ENCODE assay signal across 8 cellular contexts in the genomic region with DNA sequence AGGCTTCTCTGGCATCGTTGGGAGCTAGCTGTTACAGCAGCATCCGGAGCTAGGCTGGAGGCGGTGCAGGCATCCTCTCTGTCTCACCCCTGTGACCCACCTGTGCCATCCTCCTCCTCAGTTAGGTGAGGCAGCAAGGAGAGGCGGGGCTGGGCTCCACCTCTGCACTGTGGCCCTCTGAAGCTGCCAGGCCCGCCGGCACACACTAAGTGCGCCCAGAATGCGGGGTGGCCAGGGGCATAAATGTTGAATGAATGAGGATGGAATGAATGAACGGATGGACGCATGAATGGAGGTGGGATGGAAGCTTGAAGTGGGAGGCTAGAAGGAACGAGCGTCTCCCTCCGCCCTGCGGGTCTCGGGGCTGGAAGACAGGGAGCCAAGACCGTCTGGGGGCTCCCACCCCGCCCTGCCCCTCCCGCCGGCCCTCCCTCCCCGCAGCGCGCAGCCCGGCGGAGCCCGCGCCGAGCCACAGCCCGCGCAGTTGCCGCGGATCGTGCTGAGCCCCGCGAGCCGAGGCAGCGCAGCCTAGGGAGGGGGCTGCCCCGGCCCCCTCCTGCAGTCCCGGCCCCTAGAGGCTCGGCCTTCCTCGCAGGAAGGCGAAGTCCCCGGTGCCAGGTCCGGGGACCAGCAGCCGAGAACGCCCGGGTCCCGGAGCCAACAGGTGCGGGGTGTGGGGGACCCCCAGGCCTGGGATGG. TPM values are rescaled to one million over a fixed set of nuclear protein-coding genes. Genes with fewer than 3 reads are reported as not detected.
A peak's percentile ranks its signal among the peaks of the same experiment; 100 is the strongest.
DNase-seq lines count a peak whose midpoint lies in the region; ATAC-seq, FAIRE-seq and TF ChIP-seq lines count a peak whose summit lies in the region.

HCRTR1 (plus strand) TSS at position 472 of the 699 bp plus-strand sequence. CDS start 1,504 bp downstream, outside the sequence.

- peaks cover 5% of the 10 kb centered on the region for H3K4me1 Mint-ChIP-seq in activated T-helper 17 cell treated with anti-CD3 and anti-CD28 coated beads, Interleukin-2, amount 50 U/mL, for 72 hours

- H3K27ac ChIP-seq in skin epidermis: no peak within 1 kb of the TSS

- H3K27me3 Mint-ChIP-seq in activated T-helper 17 cell treated with anti-CD3 and anti-CD28 coated beads, Interleukin-2, amount 50 U/mL, for 72 hours: peaks cover 28% of the 10 kb centered on the region

- H3K9me3 Mint-ChIP-seq in activated T-helper 17 cell treated with anti-CD3 and anti-CD28 coated beads, Interleukin-2, amount 50 U/mL, for 72 hours: no peaks in the 10 kb centered on the region

- H3K4me3 ChIP-seq in HFF-Myc (replicated peaks; ENCODE audit: low read depth, low read length) (peak within 1 kb of the TSS; percentile 42), iPS-15b (ENCODE audit: low read depth, low read length) (peak within 1 kb of the TSS; percentile 60), skin epidermis (peak within 1 kb of the TSS; percentile 2 to 44 (median 26))

- H3K9ac ChIP-seq in iPS-15b (ENCODE audit: low read depth, low read length): no peak within 1 kb of the TSS

- H3K4me1 ChIP-seq in iPS-15b (ENCODE audit: control insufficient read depth, insufficient read depth, low read length): peaks cover 4% of the 10 kb centered on the region

- FAIRE-seq in HTR-8/SVneo (lab: Jason Lieb, UNC) (no peak), RCC 7860 (lab: Jason Lieb, UNC) (no peak)

- H3K36me3 Mint-ChIP-seq in activated T-helper 17 cell treated with anti-CD3 and anti-CD28 coated beads, Interleukin-2, amount 50 U/mL, for 72 hours (ENCODE audit: low read depth): no peaks in the 10 kb centered on the region

- peaks cover 34% of the 10 kb centered on the region for H3K27me3 ChIP-seq in iPS-15b (ENCODE audit: control insufficient read depth, insufficient read depth, low read length)

- H3K27ac Mint-ChIP-seq in activated T-helper 17 cell treated with anti-CD3 and anti-CD28 coated beads, Interleukin-2, amount 50 U/mL, for 72 hours: no peak within 1 kb of the TSS

- no peak for TF ChIP-seq CTCF in HFF-Myc (IDR thresholded peaks at IDR 0.05; ENCODE audit: low read depth, low read length, missing control alignments)

- no peak for ATAC-seq in activated T-helper 17 cell treated with anti-CD3 and anti-CD28 coated beads, Interleukin-2, amount 50 U/mL, for 72 hours (replicated peaks)
- ATAC-seq in HG03342 (IDR thresholded peaks at IDR 0.05; ENCODE audit: unreplicated experiment): no peak

- H3K9me3 ChIP-seq in iPS-15b (ENCODE audit: control insufficient read depth, insufficient read depth, low read length): no peaks in the 10 kb centered on the region

- DNase-seq in HFF-Myc (ENCODE audit: extremely low read depth, low read depth) (no peak), T-helper 9 cell (no peak), HTR-8/SVneo (ENCODE audit: insufficient read length, low spot score) (no peak), RCC 7860 (ENCODE audit: low spot score) (no peak)

- H3K4me3 Mint-ChIP-seq in activated T-helper 17 cell treated with anti-CD3 and anti-CD28 coated beads, Interleukin-2, amount 50 U/mL, for 72 hours: peak within 1 kb of the TSS; percentile 57

- H3K36me3 ChIP-seq in iPS-15b (ENCODE audit: control insufficient read depth, insufficient read depth, low read length): no peaks in the 10 kb centered on the region

RNA-seq across cellular contexts. Expression of gene HCRTR1, which starts in this region (rescaled TPM):
- not detected for total RNA-seq in activated T-helper 17 cell treated with anti-CD3 and anti-CD28 coated beads, Interleukin-2, amount 50 U/mL, for 72 hours
